ENCODE assay signal across 9 cellular contexts in the genomic region with DNA sequence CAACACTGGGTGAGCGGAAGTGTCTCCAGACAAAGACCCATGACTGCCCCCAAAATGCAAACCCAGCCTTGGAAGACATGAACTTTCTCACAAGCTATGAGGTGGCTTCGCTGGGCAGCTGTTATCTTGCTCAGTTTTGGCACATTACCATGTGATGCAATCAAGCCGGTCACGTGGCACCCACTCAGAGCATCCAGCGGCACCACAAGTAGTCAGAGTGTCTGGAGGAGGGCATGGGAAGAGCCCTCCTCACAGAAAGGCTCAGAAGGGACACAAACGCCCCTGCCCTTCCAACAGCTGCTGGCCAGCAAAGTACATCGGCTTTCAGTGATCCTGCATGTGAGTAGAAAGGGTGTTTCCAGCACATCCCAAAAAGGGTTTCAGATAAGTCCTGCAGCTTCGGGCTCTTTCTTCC.
DNase-seq lines count a peak whose midpoint lies in the region; ATAC-seq and TF ChIP-seq lines count a peak whose summit lies in the region.
"Had no signal": no experiment of that assay in that cellular context is flagged by ENCODE, and none has a peak within 500 bp of the region (broad histone marks: within the 10 kb centered on the region; RNA-seq: fewer than 3 reads in every experiment).

No MANE protein-coding gene starts in this region.

- no peaks in the 10 kb centered on the region for H3K27me3 ChIP-seq in dorsolateral prefrontal cortex
- H3K27me3 ChIP-seq: neutrophil had no signal

- peak overlapping the region in 37 of 59 donors; percentile 6 to 79 (median 55) for H3K27ac ChIP-seq in dorsolateral prefrontal cortex
- H3K27ac ChIP-seq: neutrophil had no signal

- DNase-seq in DMS79 (lab: John Stamatoyannopoulos, UW), result peak; percentile 52
- peak; percentile 24 for DNase-seq in NCI-H2196 treated with DMSO at 0.1 percent for 48 hours (lab: John Stamatoyannopoulos, UW; ENCODE audit: unreplicated experiment)
- DNase-seq in dorsolateral prefrontal cortex, result peak in 9 of 10 donors; percentile 80 to 95 (median 84)
- peak; percentile 93 for DNase-seq in omental fat pad (ENCODE audit: low spot score)
- no peak for DNase-seq in COR-L47 (lab: John Stamatoyannopoulos, UW)
- DNase-seq in retina, result no peak
- DNase-seq in SW480 (ENCODE audit: low spot score), result no peak
- no peak for DNase-seq in GDM1 (lab: John Stamatoyannopoulos, UW)

- TF ChIP-seq CTCF in dorsolateral prefrontal cortex (IDR thresholded peaks at IDR 0.05 in 54 of 56, conservative IDR thresholded peaks at IDR 0.05 in 2 of 56; ENCODE audit: low read depth in 1 of 56, partially characterized antibody in 56 of 56) (peak in 2 of 56 donors; percentile 6 to 13), omental fat pad (IDR thresholded peaks at IDR 0.05) (no peak)

- intact Hi-C loops in dorsolateral prefrontal cortex (cut with DNase I), result loop anchor here in 1 of 2 donors (5.0 kb wide), 2 partner anchors 77 to 107 kb away; no protein-coding TSS in a partner anchor

- ATAC-seq in omental fat pad (ENCODE audit: low FRiP score), result peak; percentile 92

- peak overlapping the region in 20 of 59 donors; percentile 10 to 53 (median 26) for H3K4me3 ChIP-seq in dorsolateral prefrontal cortex

Comparison
In these comparisons a context has a peak if more than half of its experiments do, and no peak if none do; other contexts are left out.
1. DNase-seq: peak in DMS79 (single experiment), NCI-H2196 treated with DMSO at 0.1 percent for 48 hours (single experiment), dorsolateral prefrontal cortex (9 of 10) and omental fat pad (single experiment); none in COR-L47 (single experiment), retina (single experiment), SW480 (single experiment) and GDM1 (single experiment).